ENCODE assay signal across 8 cellular contexts in genomic region chr15:44501768-44502366, GRCh38. TPM values are rescaled to one million over a fixed set of nuclear protein-coding genes. Genes with fewer than 3 reads are reported as not detected.
DNase-seq lines count a peak whose midpoint lies in the region; ATAC-seq, FAIRE-seq and TF ChIP-seq lines count a peak whose summit lies in the region.

No MANE protein-coding gene starts in this region.

- peak; percentile 93 for FAIRE-seq in islet of Langerhans (lab: Jason Lieb, UNC)

- peaks cover 13% of the 10 kb centered on the region for H3K4me1 Mint-ChIP-seq in activated T-cell treated with anti-CD3 and anti-CD28 coated beads, Interleukin-2, amount 50 U/mL, for 4 hours (ENCODE audit: low read depth)

- no peak overlapping the region for H3K27ac ChIP-seq in ascending aorta
- H3K27ac ChIP-seq in tibial artery, result no peak overlapping the region

- no peak overlapping the region for H3K4me3 ChIP-seq in NB4 (ENCODE audit: low read depth, low read length)
- no peak overlapping the region for H3K4me3 ChIP-seq in ascending aorta
- H3K4me3 ChIP-seq in tibial artery, result no peak overlapping the region

- no peaks in the 10 kb centered on the region for H3K9me3 Mint-ChIP-seq in activated T-cell treated with anti-CD3 and anti-CD28 coated beads, Interleukin-2, amount 50 U/mL, for 4 hours

- intact Hi-C loops in ascending aorta (cut with DNase I), result no loop called here
- intact Hi-C loops in tibial artery (cut with DNase I; ENCODE audit: low total_unique reads), result no loop called here

- H3K27me3 Mint-ChIP-seq in activated T-cell treated with anti-CD3 and anti-CD28 coated beads, Interleukin-2, amount 50 U/mL, for 4 hours (ENCODE audit: low read depth), result no peaks in the 10 kb centered on the region

- H3K9me3 ChIP-seq in ascending aorta, result no peaks in the 10 kb centered on the region
- H3K9me3 ChIP-seq in tibial artery, result no peaks in the 10 kb centered on the region

- H3K36me3 ChIP-seq in ascending aorta (peaks cover 31 to 49% of the 10 kb centered on the region in 2 donors), tibial artery (peaks cover 34 to 47% (median 41%) of the 10 kb centered on the region in 3 donors)

- no peak overlapping the region for H3K4me3 Mint-ChIP-seq in activated T-cell treated with anti-CD3 and anti-CD28 coated beads, Interleukin-2, amount 50 U/mL, for 4 hours

- H3K27me3 ChIP-seq in ascending aorta (no peaks in the 10 kb centered on the region), tibial artery (no peaks in the 10 kb centered on the region)

- no peaks in the 10 kb centered on the region for H3K4me1 ChIP-seq in ascending aorta
- no peaks in the 10 kb centered on the region for H3K4me1 ChIP-seq in tibial artery

- H3K36me3 Mint-ChIP-seq in activated T-cell treated with anti-CD3 and anti-CD28 coated beads, Interleukin-2, amount 50 U/mL, for 4 hours (ENCODE audit: insufficient read depth), result peaks cover 18% of the 10 kb centered on the region

- ATAC-seq in activated T-cell treated with anti-CD3 and anti-CD28 coated beads, Interleukin-2, amount 50 U/mL, for 4 hours, result peak; percentile 23 to 30
- ATAC-seq in HG02588 (IDR thresholded peaks at IDR 0.05; ENCODE audit: unreplicated experiment), result no peak

- DNase-seq in activated T-cell treated with anti-CD3 and anti-CD28 coated beads, Interleukin-2, amount 50 U/mL, for 4 hours, result no peak
- DNase-seq in activated T-cell treated with anti-CD3 and anti-CD28 coated beads for 4 hours (no peak), NB4 (ENCODE audit: low read depth) (peak; percentile 61), ascending aorta (ENCODE audit: low spot score in 2 of 2) (no peak), tibial artery (no peak), NCI-H345 treated with DMSO at 0.1 percent for 48 hours (lab: John Stamatoyannopoulos, UW; ENCODE audit: unreplicated experiment) (no peak)

- peak; percentile 23 for TF ChIP-seq CTCF in NB4 (IDR thresholded peaks at IDR 0.05; ENCODE audit: low read depth, low read length)
- peak in 2 of 3 experiments; percentile 16 to 61 for TF ChIP-seq CTCF in ascending aorta (IDR thresholded peaks at IDR 0.05)
- TF ChIP-seq CTCF in tibial artery (IDR thresholded peaks at IDR 0.05), result peak; percentile 52

- no peak for TF ChIP-seq POLR2A in NB4 (IDR thresholded peaks at IDR 0.05; ENCODE audit: extremely low read depth, insufficient read length)

RNA-seq across cellular contexts. Expression of gene EIF3J, which starts 35.1 kb away (rescaled TPM):
- 100 to 1,000 TPM; 197 to 214 (median 201) TPM for total RNA-seq in activated T-cell treated with anti-CD3 and anti-CD28 coated beads, Interleukin-2, amount 50 U/mL, for 4 hours
- 22.8 TPM for total RNA-seq in ascending aorta
